8 cellular contexts compared by ENCODE assay signal in genomic region chr1:70410604-70411359, GRCh38. TPM values are rescaled to one million over a fixed set of nuclear protein-coding genes. Genes with fewer than 3 reads are reported as not detected.
DNase-seq lines count a peak whose midpoint lies in the region; ATAC-seq, FAIRE-seq and TF ChIP-seq lines count a peak whose summit lies in the region.

Gene CTH (plus strand): TSS chr1:70411268. CDS start chr1:70411416, 148 bp downstream.

- no peaks in the 10 kb centered on the region for H3K79me1 ChIP-seq in H1 (ENCODE audit: low read depth, low read length)
- H3K79me1 ChIP-seq in mesenchymal stem cell (replicated peaks; ENCODE audit: low read length, poor library complexity, severe bottlenecking), result peaks cover 4% of the 10 kb centered on the region

- H3K23ac ChIP-seq in H1 (ENCODE audit: insufficient read length) (no peak within 1 kb of the TSS), mesenchymal stem cell (ENCODE audit: low read length in 2 of 2) (peak within 1 kb of the TSS in 1 of 2 experiments; percentile 14)

- H4K8ac ChIP-seq in H1 (ENCODE audit: extremely low read depth, insufficient read depth, low read length) (peak within 1 kb of the TSS; percentile 98; the same call in 1 of the 2 replicates), mesenchymal stem cell (ENCODE audit: low read length) (peak within 1 kb of the TSS; percentile 8)

- H3K4me1 ChIP-seq in H1 (replicated peaks in 1 of 4; ENCODE audit: control insufficient read depth in 3 of 4, insufficient read depth in 4 of 4, low read length in 3 of 4) (no peaks in the 10 kb centered on the region; a peak in 1 of 7 replicates), mesenchymal stem cell (ENCODE audit: control insufficient read depth, insufficient read depth, low read depth, low read length) (no peaks in the 10 kb centered on the region)

- TF ChIP-seq EP300 in H1 (IDR thresholded peaks at IDR 0.05; ENCODE audit: borderline replicate concordance in 1 of 2, low read depth in 2 of 2, low read length in 2 of 2), result peak; percentile 28 to 79; a peak in 2 of 3 replicates

- no peak within 1 kb of the TSS for H2BK15ac ChIP-seq in H1 (ENCODE audit: low read length)
- no peak within 1 kb of the TSS for H2BK15ac ChIP-seq in mesenchymal stem cell (ENCODE audit: low read depth, poor library complexity, severe bottlenecking)

- H4K20me1 ChIP-seq in H1 (replicated peaks in 1 of 2; ENCODE audit: control insufficient read depth in 1 of 2, insufficient read depth in 2 of 2, low read length in 2 of 2), result no peaks in the 10 kb centered on the region

- peak within 1 kb of the TSS; percentile 98 for H3K27ac ChIP-seq in H1 (ENCODE audit: low read depth, low read length)
- H3K27ac ChIP-seq in mesenchymal stem cell (ENCODE audit: low read length, poor library complexity, severe bottlenecking), result peak within 1 kb of the TSS; percentile 83

- peaks cover 0 to 44% of the 10 kb centered on the region in 2 experiments; a peak in 3 of 4 replicates for H3K79me2 ChIP-seq in H1 (ENCODE audit: control insufficient read depth in 1 of 2, insufficient read depth in 2 of 2, low read length in 2 of 2)

- TF ChIP-seq CTCF in H1 (IDR thresholded peaks at IDR 0.05; ENCODE audit: control extremely low read depth in 1 of 3, insufficient read depth in 1 of 3, low read depth in 1 of 3, low read length in 3 of 3), result no peak

- H3K4ac ChIP-seq in H1 (replicated peaks; ENCODE audit: insufficient read length, low read depth, low read length) (peak within 1 kb of the TSS; percentile 92), mesenchymal stem cell (ENCODE audit: low read depth in 1 of 2, low read length in 2 of 2) (no peak within 1 kb of the TSS)

- TF ChIP-seq POLR2A in H1 (IDR thresholded peaks at IDR 0.05; ENCODE audit: control extremely low read depth in 1 of 2, low read depth in 2 of 2, low read length in 2 of 2), result peak; percentile 99 to 100

- 0 out of 2 replicates have a peak, but pooled peaks cover 5% of the 10 kb centered on the region for H3K23me2 ChIP-seq in H1 (ENCODE audit: low read depth, low read length)

- peak within 1 kb of the TSS; percentile 79 to 98 (median 90) for H3K9ac ChIP-seq in H1 (replicated peaks in 1 of 4; ENCODE audit: extremely low read depth in 1 of 4, low read depth in 3 of 4, low read length in 3 of 4)
- H3K9ac ChIP-seq in mesenchymal stem cell (ENCODE audit: low read length), result peak within 1 kb of the TSS; percentile 92

- H3K27me3 Mint-ChIP-seq in activated CD8-positive, alpha-beta memory T cell treated with anti-CD3 and anti-CD28 coated beads, Interleukin-2, amount 10 ng/mL, durations not matched to agents 7 days and 5 days, result peaks cover 15% of the 10 kb centered on the region

- peak within 1 kb of the TSS; percentile 95 for H3K4me3 Mint-ChIP-seq in activated CD8-positive, alpha-beta memory T cell treated with anti-CD3 and anti-CD28 coated beads, Interleukin-2, amount 10 ng/mL, durations not matched to agents 7 days and 5 days

- peak; percentile 96 for ATAC-seq in GM21360 (IDR thresholded peaks at IDR 0.05; ENCODE audit: unreplicated experiment)
- peak; percentile 97 for ATAC-seq in activated CD8-positive, alpha-beta memory T cell treated with anti-CD3 and anti-CD28 coated beads, Interleukin-2, amount 10 ng/mL, durations not matched to agents 7 days and 5 days

- no peak within 1 kb of the TSS for H3K14ac ChIP-seq in H1 (ENCODE audit: insufficient read length)
- H3K14ac ChIP-seq in mesenchymal stem cell (ENCODE audit: low read length in 2 of 2), result peak within 1 kb of the TSS in 1 of 2 experiments; percentile 49

- H3K27me3 ChIP-seq in H1 (replicated peaks in 1 of 4; ENCODE audit: control insufficient read depth in 3 of 4, extremely low read depth in 1 of 4, insufficient read depth in 3 of 4, low read length in 3 of 4), result no peaks in the 10 kb centered on the region
- no peaks in the 10 kb centered on the region for H3K27me3 ChIP-seq in mesenchymal stem cell (ENCODE audit: control insufficient read depth in 1 of 2, insufficient read depth in 1 of 2, low read length in 2 of 2)

- H4K5ac ChIP-seq in H1 (ENCODE audit: insufficient read length, low read depth, low read length), result peak within 1 kb of the TSS; percentile 75

- H3K4me3 ChIP-seq in H1 (ENCODE audit: extremely low read depth in 1 of 4, insufficient read depth in 2 of 4, low read depth in 3 of 4, low read length in 4 of 4) (peak within 1 kb of the TSS; percentile 79 to 96 (median 88)), mesenchymal stem cell (ENCODE audit: insufficient read depth in 1 of 2, low read depth in 1 of 2, low read length in 2 of 2) (peak within 1 kb of the TSS; percentile 67 to 89)

- H2BK5ac ChIP-seq in H1 (ENCODE audit: low read depth, low read length), result peak within 1 kb of the TSS; percentile 91
- no peak within 1 kb of the TSS for H2BK5ac ChIP-seq in mesenchymal stem cell (ENCODE audit: low read depth, low read length, poor library complexity, severe bottlenecking)

- POLR2A ChIA-PET in H1 (lab: Charles Lee; ENCODE audit: partially characterized antibody), result interaction anchor here (0.6 to 6.2 kb wide), 68 partner anchors 10 to 1012 kb away, joined by 3 to 103 read pairs (median 5); partner anchors contain the start of genes ANKRD13C, LRRC40, SRSF11 and ZRANB2

- H2AK5ac ChIP-seq in H1 (ENCODE audit: low read depth, low read length) (peak within 1 kb of the TSS; percentile 0; the same call in 1 of the 2 replicates), mesenchymal stem cell (ENCODE audit: low read length, severe bottlenecking) (no peak within 1 kb of the TSS)

- peaks cover 20% of the 10 kb centered on the region for H3K4me1 Mint-ChIP-seq in activated CD8-positive, alpha-beta memory T cell treated with anti-CD3 and anti-CD28 coated beads, Interleukin-2, amount 10 ng/mL, durations not matched to agents 7 days and 5 days

- DNase-seq in COLO829 (ENCODE audit: low spot score), result peak; percentile 85
- DNase-seq in HT1080 (ENCODE audit: low read depth), result peak; percentile 97
- DNase-seq in NOMO-1 treated with DMSO at 0.1 percent for 48 hours (lab: John Stamatoyannopoulos, UW; ENCODE audit: unreplicated experiment), result peak; percentile 93
- peak; percentile 97 for DNase-seq in activated CD8-positive, alpha-beta memory T cell treated with anti-CD3 and anti-CD28 coated beads, Interleukin-2, amount 10 ng/mL, durations not matched to agents 7 days and 5 days
- DNase-seq in H1 (ENCODE audit: low read depth in 1 of 2, low spot score in 2 of 2), result peak; percentile 95 to 96
- DNase-seq in mesenchymal stem cell, result peak; percentile 98
- peak; percentile 82 for DNase-seq in stimulated activated CD8-positive, alpha-beta memory T cell treated with anti-CD3 and anti-CD28 coated beads, Interleukin-12 subunit alpha, Interleukin-12 subunit beta, amount 100 ng/mL, for 4 hours (ENCODE audit: low read depth)

- peak; percentile 88 for FAIRE-seq in H1 (lab: Jason Lieb, UNC)

- H3K36me3 ChIP-seq in H1 (ENCODE audit: control insufficient read depth in 2 of 4, insufficient read depth in 4 of 4, low read length in 3 of 4), result peaks cover 0 to 18% (median 4%) of the 10 kb centered on the region in 4 experiments; a peak in 2 of 8 replicates
- H3K36me3 ChIP-seq in mesenchymal stem cell (ENCODE audit: control insufficient read depth in 1 of 2, insufficient read depth in 2 of 2, low read depth in 1 of 2, low read length in 2 of 2), result no peaks in the 10 kb centered on the region

- H3K56ac ChIP-seq in H1 (replicated peaks; ENCODE audit: insufficient read length, low read depth, low read length), result peak within 1 kb of the TSS; percentile 88

- H3K4me2 ChIP-seq in H1 (ENCODE audit: insufficient read depth in 1 of 2, low read depth in 2 of 2, low read length in 2 of 2) (peak within 1 kb of the TSS; percentile 80 to 81), mesenchymal stem cell (ENCODE audit: low read length, poor library complexity, severe bottlenecking) (peak within 1 kb of the TSS; percentile 92)

- H2BK120ac ChIP-seq in H1 (replicated peaks; ENCODE audit: low read depth, low read length), result peak within 1 kb of the TSS; percentile 90
- H2BK120ac ChIP-seq in mesenchymal stem cell (ENCODE audit: low read depth, low read length), result no peak within 1 kb of the TSS

- H2BK20ac ChIP-seq in H1 (ENCODE audit: low read length), result no peak within 1 kb of the TSS

- H4K91ac ChIP-seq in H1 (replicated peaks; ENCODE audit: insufficient read length, low read length), result peak within 1 kb of the TSS; percentile 82
- H4K91ac ChIP-seq in mesenchymal stem cell (ENCODE audit: low read length), result no peak within 1 kb of the TSS

- WGBS in H1 (ENCODE audit: extremely low coverage in 1 of 2, insufficient coverage in 1 of 2, insufficient read length in 1 of 2, insufficient replicate concordance in 2 of 2, low coverage in 1 of 2, low lambda C conversion rate in 2 of 2, missing lambda C conversion rate in 1 of 2), 2 experiments, result 1% methylated on average over 48 of the region's 48 CpGs; no CpG with 5 or more reads in 1 of the 2 experiments
- 0% methylated on average over 46 of the region's 48 CpGs for WGBS in mesenchymal stem cell

- H2AFZ ChIP-seq in H1 (ENCODE audit: low read length) (peak within 1 kb of the TSS; percentile 52), mesenchymal stem cell (ENCODE audit: low read depth, low read length) (peak within 1 kb of the TSS; percentile 95)

- no peaks in the 10 kb centered on the region for H3K36me3 Mint-ChIP-seq in activated CD8-positive, alpha-beta memory T cell treated with anti-CD3 and anti-CD28 coated beads, Interleukin-2, amount 10 ng/mL, durations not matched to agents 7 days and 5 days

- H3K27ac Mint-ChIP-seq in activated CD8-positive, alpha-beta memory T cell treated with anti-CD3 and anti-CD28 coated beads, Interleukin-2, amount 10 ng/mL, durations not matched to agents 7 days and 5 days, result peak within 1 kb of the TSS; percentile 95

- CTCF ChIA-PET in activated CD8-positive, alpha-beta memory T cell treated with anti-CD3 and anti-CD28 coated beads, Interleukin-2, amount 10 ng/mL, durations not matched to agents 7 days and 5 days (lab: Charles Lee), result interaction anchor here (0.6 to 2.5 kb wide), 4 partner anchors 9 to 64 kb away, joined by 4 to 17 read pairs (median 5); partner anchors contain the start of gene ANKRD13C
- CTCF ChIA-PET in H1 (lab: Charles Lee; ENCODE audit: partially characterized antibody), result interaction anchor here (1.1 to 2.6 kb wide), 9 partner anchors 9 to 97 kb away, joined by 3 to 8 read pairs (median 3); partner anchors contain the start of gene ANKRD13C

- H3K9me3 Mint-ChIP-seq in activated CD8-positive, alpha-beta memory T cell treated with anti-CD3 and anti-CD28 coated beads, Interleukin-2, amount 10 ng/mL, durations not matched to agents 7 days and 5 days (ENCODE audit: low read depth), result no peaks in the 10 kb centered on the region

- H2BK12ac ChIP-seq in H1 (ENCODE audit: low read depth, low read length) (peak within 1 kb of the TSS; percentile 94; the same call in 1 of the 2 replicates), mesenchymal stem cell (ENCODE audit: low read length in 2 of 2) (no peak within 1 kb of the TSS)

- peak within 1 kb of the TSS; percentile 91 for H3K18ac ChIP-seq in H1 (ENCODE audit: extremely low read depth, low read length)
- peak within 1 kb of the TSS in 1 of 2 experiments; percentile 77 for H3K18ac ChIP-seq in mesenchymal stem cell (ENCODE audit: low read depth in 1 of 2, low read length in 2 of 2)

- no peak for TF ChIP-seq RAD21 in H1 (IDR thresholded peaks at IDR 0.05 in 1 of 2, conservative IDR thresholded peaks at IDR 0.05 in 1 of 2; ENCODE audit: low read depth in 2 of 2, low read length in 2 of 2)

- no peaks in the 10 kb centered on the region for H3K9me3 ChIP-seq in H1 (ENCODE audit: insufficient read depth in 2 of 2, low read depth in 1 of 2, low read length in 1 of 2)
- H3K9me3 ChIP-seq in mesenchymal stem cell (ENCODE audit: control insufficient read depth, low read length), result no peaks in the 10 kb centered on the region

RNA-seq across cellular contexts. Expression of gene CTH, which starts in this region (rescaled TPM):
- 4.1 and 4.7 TPM in 2 replicates for total RNA-seq in HT1080 (2014; rRNA removed; shearing (Covaris generic))
- polyA plus RNA-seq in HT1080 (2015; cell fraction: cytosol; rRNA removed), result 12.8 and 17.4 TPM in 2 replicates
- polyA plus RNA-seq in HT1080 (2015; cell fraction: nucleus; rRNA removed), result 26.9 and 32.1 TPM in 2 replicates
- total RNA-seq in activated CD8-positive, alpha-beta memory T cell treated with anti-CD3 and anti-CD28 coated beads, Interleukin-2, amount 10 ng/mL, durations not matched to agents 7 days and 5 days, result 10 to 100 TPM in 1 of 2 experiments, 1 to 10 TPM in 1; 9.1 to 13.1 TPM
- total RNA-seq in H1 (2021; fragmentation: NEBNext Ultra II Directional; extraction: Animal tissue kit (Norgen Biotek cat#: 25700)), result 33.2 and 34.5 TPM in 2 replicates
- 31.7 and 39.3 TPM in 2 replicates for polyA plus RNA-seq in H1 (2011; rRNA removed)
- polyA plus RNA-seq in H1 (2011; cell fraction: cytosol; rRNA removed), result 33.2 TPM
- polyA plus RNA-seq in H1 (2011; cell fraction: nucleus; rRNA removed), result 46.4 TPM
- 18.8 to 27.1 TPM (median 23.0 TPM) in 4 replicates for polyA plus RNA-seq in H1 (2012, experiment 1 of 2)
- 9.0 TPM for polyA plus RNA-seq in H1 (2012, experiment 2 of 2)
- 17.7 TPM for polyA plus RNA-seq in H1 (2013, experiment 1 of 2)
- polyA plus RNA-seq in H1 (2013, experiment 2 of 2), result 17.2 TPM
- polyA minus RNA-seq in H1 (2011; rRNA and poly(A)+ RNA removed), result 45.2 and 48.6 TPM in 2 replicates
- 32.1 TPM for polyA minus RNA-seq in H1 (2011; cell fraction: cytosol; rRNA and poly(A)+ RNA removed)
- 72.6 TPM for polyA minus RNA-seq in H1 (2011; cell fraction: nucleus; rRNA and poly(A)+ RNA removed)
- 5.9 TPM for polyA plus RNA-seq in mesenchymal stem cell (2013, experiment 1 of 2)
- 6.1 TPM for polyA plus RNA-seq in mesenchymal stem cell (2013, experiment 2 of 2)

Comparison
In these comparisons a context has a peak if more than half of its experiments do, and no peak if none do; other contexts are left out.
1. Peak in every context shown above with its lines: DNase-seq, ATAC-seq, H3K4me3 ChIP-seq and H3K27ac ChIP-seq.